9 cellular contexts compared by ENCODE assay signal in genomic region chr3:43638594-43639447, GRCh38. TPM values are rescaled to one million over a fixed set of nuclear protein-coding genes. Genes with fewer than 3 reads are reported as not detected.
DNase-seq lines count a peak whose midpoint lies in the region; ATAC-seq and TF ChIP-seq lines count a peak whose summit lies in the region.
"Had no signal": no experiment of that assay in that cellular context is flagged by ENCODE, and none has a peak within 500 bp of the region (broad histone marks: within the 10 kb centered on the region; RNA-seq: fewer than 3 reads in every experiment).

No MANE protein-coding gene starts in this region.

- intact Hi-C loops in transverse colon (cut with DNase I; ENCODE audit: low total_unique reads): no loop called here

- peak overlapping the region; percentile 19 for H3K4me3 Mint-ChIP-seq in T-helper 17 cell

- H3K27ac ChIP-seq in transverse colon: no peak overlapping the region
- H3K27ac ChIP-seq: SJSA1 had no signal

- peak overlapping the region; percentile 66 for H3K27ac Mint-ChIP-seq in T-helper 17 cell

- H3K4me3 ChIP-seq in GM12875 (ENCODE audit: low read depth, low read length) (no peak overlapping the region), transverse colon (no peak overlapping the region)
- H3K4me3 ChIP-seq: SJSA1 had no signal

- peak; percentile 57 for ATAC-seq in HG03175 (IDR thresholded peaks at IDR 0.05; ENCODE audit: unreplicated experiment)
- peak; percentile 52 for ATAC-seq in T-helper 17 cell
- peak; percentile 67 for ATAC-seq in esophagus mucosa
- no peak for ATAC-seq in HG03520 (IDR thresholded peaks at IDR 0.05; ENCODE audit: unreplicated experiment)

- H3K27me3 Mint-ChIP-seq in T-helper 17 cell: peaks cover 7% of the 10 kb centered on the region

- DNase-seq in T-helper 17 cell: peak in 1 of 3 donors; percentile 24
- DNase-seq in transverse colon: peak; percentile 73
- no peak for DNase-seq in NCI-H2171 treated with DMSO at 0.1 percent for 48 hours (lab: John Stamatoyannopoulos, UW)
- no peak for DNase-seq in COLO829 (ENCODE audit: low spot score)

- no peaks in the 10 kb centered on the region for H3K9me3 ChIP-seq in T-helper 17 cell (ENCODE audit: control insufficient read depth, low read length, poor library complexity, severe bottlenecking)
- no peaks in the 10 kb centered on the region for H3K9me3 ChIP-seq in transverse colon
- H3K9me3 ChIP-seq: SJSA1 had no signal

- no peak for TF ChIP-seq EP300 in transverse colon (IDR thresholded peaks at IDR 0.05; ENCODE audit: low read depth)

- TF ChIP-seq POLR2A in transverse colon (IDR thresholded peaks at IDR 0.05): no peak

- no peaks in the 10 kb centered on the region for H3K27me3 ChIP-seq in transverse colon
- H3K27me3 ChIP-seq: SJSA1 had no signal

- no peaks in the 10 kb centered on the region for H3K4me1 ChIP-seq in transverse colon

- H3K36me3 Mint-ChIP-seq in T-helper 17 cell (ENCODE audit: low read depth): no peaks in the 10 kb centered on the region

- H3K4me1 Mint-ChIP-seq in T-helper 17 cell: peaks cover 6% of the 10 kb centered on the region

- TF ChIP-seq CTCF in GM12875 (IDR thresholded peaks at IDR 0.05; ENCODE audit: borderline replicate concordance, insufficient read depth, low read depth, low read length) (peak; percentile 49; the same call in 1 of the 2 replicates), transverse colon (IDR thresholded peaks at IDR 0.05) (peak; percentile 35 to 73 (median 50))

- in situ Hi-C loops in transverse colon (cut with MboI; ENCODE audit: low pct_ligation_motif_present in 1 of 4, low pct_unique_long_range_greater_than_20kb in 1 of 4, low sequenced_read_pairs in 3 of 4): loop anchor here in 1 of 4 donors (10.0 kb wide), 1 partner anchor 94 kb away; no protein-coding TSS in a partner anchor

- WGBS in transverse colon (ENCODE audit: low coverage in 1 of 2), 2 donors: 31 to 43% methylated on average over 5 to 9 of the region's 9 CpGs

- no peaks in the 10 kb centered on the region for H3K36me3 ChIP-seq in transverse colon
- H3K36me3 ChIP-seq: SJSA1 had no signal

RNA-seq across cellular contexts. Expression of gene ANO10, which starts 17.0 kb away (rescaled TPM):
- 10 to 100 TPM in 1 of 2 donors, 1 to 10 TPM in 1; 8.5 to 11.1 TPM for total RNA-seq in T-helper 17 cell
- total RNA-seq in esophagus mucosa: 24.8 TPM
- total RNA-seq in transverse colon: 10 to 100 TPM; 20.9 to 70.5 (median 48.0) TPM

RNA-seq across cellular contexts. Expression of gene ABHD5, which starts 51.9 kb away (rescaled TPM):
- total RNA-seq in T-helper 17 cell (10 to 100 TPM; 11.3 to 16.5 TPM), esophagus mucosa (36.1 TPM), transverse colon (100 to 1,000 TPM in 1 of 4 donors, 10 to 100 TPM in 3; 36.2 to 304 (median 48.0) TPM)
